9 cellular contexts compared by ENCODE assay signal in the genomic region with DNA sequence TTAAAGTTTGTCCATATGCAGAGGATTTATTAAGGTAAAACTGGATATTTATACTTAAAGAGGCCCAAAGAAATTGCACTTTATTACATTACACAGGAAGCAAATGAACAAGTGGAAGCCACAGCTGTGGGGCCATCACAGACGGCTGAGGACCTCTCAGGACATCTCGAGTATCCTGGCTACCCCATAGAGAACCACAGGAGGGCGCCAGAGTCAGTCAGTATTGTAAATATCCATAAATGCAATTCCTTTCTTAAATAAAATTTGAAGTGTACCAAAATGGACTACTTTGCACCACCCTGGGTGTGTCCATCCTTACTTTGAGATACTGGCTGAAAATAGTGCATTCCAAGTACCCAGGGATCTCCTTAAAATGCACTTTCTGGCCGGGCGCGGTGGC.
DNase-seq lines count a peak whose midpoint lies in the region; ATAC-seq and TF ChIP-seq lines count a peak whose summit lies in the region.
"Had no signal": no experiment of that assay in that cellular context is flagged by ENCODE, and none has a peak within 500 bp of the region (broad histone marks: within the 10 kb centered on the region; RNA-seq: fewer than 3 reads in every experiment).

No MANE protein-coding gene starts in this region.

- ATAC-seq in activated T-cell treated with anti-CD3 and anti-CD28 coated beads, Interleukin-2, amount 50 U/mL, for 4 hours: no peak
- peak; percentile 80 for ATAC-seq in stimulated activated naive CD8-positive, alpha-beta T cell treated with anti-CD3 and anti-CD28 coated beads, Interleukin-15, Interleukin-2, amounts not matched to agents 100 U/mL and 50 U/mL, for 24 hours
- ATAC-seq in HG02885 (IDR thresholded peaks at IDR 0.05; ENCODE audit: poor library complexity, unreplicated experiment): no peak

- H3K9me2 ChIP-seq in PC-9 (ENCODE audit: insufficient read depth): no peaks in the 10 kb centered on the region

- no peaks in the 10 kb centered on the region for H3K36me3 Mint-ChIP-seq in activated T-cell treated with anti-CD3 and anti-CD28 coated beads, Interleukin-2, amount 50 U/mL, for 24 hours (ENCODE audit: low read depth)
- H3K36me3 Mint-ChIP-seq in activated T-cell treated with anti-CD3 and anti-CD28 coated beads, Interleukin-2, amount 50 U/mL, for 4 hours (ENCODE audit: insufficient read depth): no peaks in the 10 kb centered on the region

- peaks cover 37% of the 10 kb centered on the region for H3K27me3 Mint-ChIP-seq in activated T-cell treated with anti-CD3 and anti-CD28 coated beads, Interleukin-2, amount 50 U/mL, for 24 hours
- peaks cover 14% of the 10 kb centered on the region for H3K27me3 Mint-ChIP-seq in activated T-cell treated with anti-CD3 and anti-CD28 coated beads, Interleukin-2, amount 50 U/mL, for 4 hours (ENCODE audit: low read depth)

- no peaks in the 10 kb centered on the region for H3K79me2 ChIP-seq in PC-9 (ENCODE audit: low read depth)

- no peak overlapping the region for H3K4me2 ChIP-seq in PC-9

- TF ChIP-seq CTCF in PC-9 (conservative IDR thresholded peaks at IDR 0.05): peak; percentile 36; the same call in 1 of the 2 replicates
- TF ChIP-seq CTCF in epithelial cell of esophagus (IDR thresholded peaks at IDR 0.05; ENCODE audit: insufficient read depth, low read depth, low read length, missing control alignments): peak; percentile 54

- no peaks in the 10 kb centered on the region for H3K36me3 ChIP-seq in PC-9 (ENCODE audit: low read depth)

- no peaks in the 10 kb centered on the region for H3K27me3 ChIP-seq in PC-9 (ENCODE audit: insufficient read depth, low read depth)

- CTCF ChIA-PET in PC-9 (lab: Charles Lee): no interaction called here

- peaks cover 10% of the 10 kb centered on the region for H3K4me1 Mint-ChIP-seq in activated T-cell treated with anti-CD3 and anti-CD28 coated beads, Interleukin-2, amount 50 U/mL, for 24 hours (ENCODE audit: low read depth)
- H3K4me1 Mint-ChIP-seq in activated T-cell treated with anti-CD3 and anti-CD28 coated beads, Interleukin-2, amount 50 U/mL, for 4 hours (ENCODE audit: low read depth): no peaks in the 10 kb centered on the region

- no peaks in the 10 kb centered on the region for H3F3A ChIP-seq in PC-9 (ENCODE audit: insufficient read depth, low read depth)

- H3K4me3 Mint-ChIP-seq in activated T-cell treated with anti-CD3 and anti-CD28 coated beads, Interleukin-2, amount 50 U/mL, for 24 hours: no peak overlapping the region
- H3K4me3 Mint-ChIP-seq in activated T-cell treated with anti-CD3 and anti-CD28 coated beads, Interleukin-2, amount 50 U/mL, for 4 hours: no peak overlapping the region
- H3K4me3 Mint-ChIP-seq: natural killer cell treated with Interleukin-12 subunit alpha and Interleukin-12 subunit beta and Interleukin-15 and Interleukin-18, amount 100 ng/mL, for 72 hours had no signal

- no peak overlapping the region for H3K27ac ChIP-seq in PC-9

- H3K4me3 ChIP-seq in PC-9 (no peak overlapping the region), epithelial cell of esophagus (ENCODE audit: low read length) (no peak overlapping the region)

- no TSS peak for BruUV-seq in PC-9 (replicated peaks; lab: Mats Ljungman, UMichigan)

- no peak overlapping the region for H3K27ac Mint-ChIP-seq in activated T-cell treated with anti-CD3 and anti-CD28 coated beads, Interleukin-2, amount 50 U/mL, for 24 hours
- H3K27ac Mint-ChIP-seq: natural killer cell treated with Interleukin-12 subunit alpha and Interleukin-12 subunit beta and Interleukin-15 and Interleukin-18, amount 100 ng/mL, for 72 hours had no signal

- H3K9me3 Mint-ChIP-seq in activated T-cell treated with anti-CD3 and anti-CD28 coated beads, Interleukin-2, amount 50 U/mL, for 24 hours: peaks cover 3% of the 10 kb centered on the region
- H3K9me3 Mint-ChIP-seq in activated T-cell treated with anti-CD3 and anti-CD28 coated beads, Interleukin-2, amount 50 U/mL, for 4 hours: no peaks in the 10 kb centered on the region

- intact Hi-C loops in PC-9 (cut with micrococcal nuclease; ENCODE audit: unreplicated experiment): no loop called here

- H3K4me1 ChIP-seq in PC-9 (replicated peaks; ENCODE audit: insufficient read depth): no peaks in the 10 kb centered on the region

- DNase-seq in activated T-cell treated with anti-CD3 and anti-CD28 coated beads, Interleukin-2, amount 50 U/mL, for 24 hours: peak; percentile 35
- no peak for DNase-seq in activated T-cell treated with anti-CD3 and anti-CD28 coated beads, Interleukin-2, amount 50 U/mL, for 4 hours
- DNase-seq in PC-9 (no peak), epithelial cell of esophagus (ENCODE audit: low read depth) (peak; percentile 25), NCI-H524 treated with DMSO at 0.1 percent for 48 hours (lab: John Stamatoyannopoulos, UW) (no peak), epidermal melanocyte (ENCODE audit: insufficient read length, low spot score) (no peak)
- peak; percentile 63 for DNase-seq in stimulated activated naive CD8-positive, alpha-beta T cell treated with anti-CD3 and anti-CD28 coated beads, Interleukin-15, Interleukin-2, amounts not matched to agents 100 U/mL and 50 U/mL, for 24 hours

- POLR2A ChIA-PET in PC-9 (lab: Charles Lee; ENCODE audit: unreplicated experiment): no interaction called here

- H3K9me3 ChIP-seq in PC-9 (ENCODE audit: insufficient read depth, low read depth): no peaks in the 10 kb centered on the region

- no peak overlapping the region for H2AFZ ChIP-seq in PC-9

- no peaks in the 10 kb centered on the region for H4K20me1 ChIP-seq in PC-9 (ENCODE audit: insufficient read depth)

Comparison
In these comparisons a context has a peak if more than half of its experiments do, and no peak if none do; other contexts are left out.
1. DNase-seq: peak in activated T-cell treated with anti-CD3 and anti-CD28 coated beads, Interleukin-2, amount 50 U/mL, for 24 hours (single experiment), epithelial cell of esophagus (single experiment) and stimulated activated naive CD8-positive, alpha-beta T cell treated with anti-CD3 and anti-CD28 coated beads, Interleukin-15, Interleukin-2, amounts not matched to agents 100 U/mL and 50 U/mL, for 24 hours (single experiment); none in activated T-cell treated with anti-CD3 and anti-CD28 coated beads, Interleukin-2, amount 50 U/mL, for 4 hours (single experiment), PC-9 (0 of 2), NCI-H524 treated with DMSO at 0.1 percent for 48 hours (single experiment) and epidermal melanocyte (single experiment).